Comparison of ENCODE assay signal across 1 cellular context in genomic region chr7:100478966-100479660, GRCh38.
A peak's percentile ranks its signal among the peaks of the same experiment; 100 is the strongest.
TF ChIP-seq lines count a peak whose summit lies in the region.

Gene TSC22D4 (minus strand): TSS chr7:100479214. CDS start chr7:100478038, 1,176 bp downstream.

TF ChIP-seq in HepG2, 621 proteins besides CTCF, POLR2A, EP300 and RAD21 (continued from another document and continues in another):
- TF ChIP-seq, protein P1, sequence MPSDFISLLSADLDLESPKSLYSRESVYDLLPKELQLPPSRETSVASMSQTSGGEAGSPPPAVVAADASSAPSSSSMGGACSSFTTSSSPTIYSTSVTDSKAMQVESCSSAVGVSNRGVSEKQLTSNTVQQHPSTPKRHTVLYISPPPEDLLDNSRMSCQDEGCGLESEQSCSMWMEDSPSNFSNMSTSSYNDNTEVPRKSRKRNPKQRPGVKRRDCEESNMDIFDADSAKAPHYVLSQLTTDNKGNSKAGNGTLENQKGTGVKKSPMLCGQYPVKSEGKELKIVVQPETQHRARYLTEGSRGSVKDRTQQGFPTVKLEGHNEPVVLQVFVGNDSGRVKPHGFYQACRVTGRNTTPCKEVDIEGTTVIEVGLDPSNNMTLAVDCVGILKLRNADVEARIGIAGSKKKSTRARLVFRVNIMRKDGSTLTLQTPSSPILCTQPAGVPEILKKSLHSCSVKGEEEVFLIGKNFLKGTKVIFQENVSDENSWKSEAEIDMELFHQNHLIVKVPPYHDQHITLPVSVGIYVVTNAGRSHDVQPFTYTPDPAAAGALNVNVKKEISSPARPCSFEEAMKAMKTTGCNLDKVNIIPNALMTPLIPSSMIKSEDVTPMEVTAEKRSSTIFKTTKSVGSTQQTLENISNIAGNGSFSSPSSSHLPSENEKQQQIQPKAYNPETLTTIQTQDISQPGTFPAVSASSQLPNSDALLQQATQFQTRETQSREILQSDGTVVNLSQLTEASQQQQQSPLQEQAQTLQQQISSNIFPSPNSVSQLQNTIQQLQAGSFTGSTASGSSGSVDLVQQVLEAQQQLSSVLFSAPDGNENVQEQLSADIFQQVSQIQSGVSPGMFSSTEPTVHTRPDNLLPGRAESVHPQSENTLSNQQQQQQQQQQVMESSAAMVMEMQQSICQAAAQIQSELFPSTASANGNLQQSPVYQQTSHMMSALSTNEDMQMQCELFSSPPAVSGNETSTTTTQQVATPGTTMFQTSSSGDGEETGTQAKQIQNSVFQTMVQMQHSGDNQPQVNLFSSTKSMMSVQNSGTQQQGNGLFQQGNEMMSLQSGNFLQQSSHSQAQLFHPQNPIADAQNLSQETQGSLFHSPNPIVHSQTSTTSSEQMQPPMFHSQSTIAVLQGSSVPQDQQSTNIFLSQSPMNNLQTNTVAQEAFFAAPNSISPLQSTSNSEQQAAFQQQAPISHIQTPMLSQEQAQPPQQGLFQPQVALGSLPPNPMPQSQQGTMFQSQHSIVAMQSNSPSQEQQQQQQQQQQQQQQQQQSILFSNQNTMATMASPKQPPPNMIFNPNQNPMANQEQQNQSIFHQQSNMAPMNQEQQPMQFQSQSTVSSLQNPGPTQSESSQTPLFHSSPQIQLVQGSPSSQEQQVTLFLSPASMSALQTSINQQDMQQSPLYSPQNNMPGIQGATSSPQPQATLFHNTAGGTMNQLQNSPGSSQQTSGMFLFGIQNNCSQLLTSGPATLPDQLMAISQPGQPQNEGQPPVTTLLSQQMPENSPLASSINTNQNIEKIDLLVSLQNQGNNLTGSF (CRISPR knock-in tag; IDR thresholded peaks at IDR 0.05) = no peak
- TF ChIP-seq, protein P2, sequence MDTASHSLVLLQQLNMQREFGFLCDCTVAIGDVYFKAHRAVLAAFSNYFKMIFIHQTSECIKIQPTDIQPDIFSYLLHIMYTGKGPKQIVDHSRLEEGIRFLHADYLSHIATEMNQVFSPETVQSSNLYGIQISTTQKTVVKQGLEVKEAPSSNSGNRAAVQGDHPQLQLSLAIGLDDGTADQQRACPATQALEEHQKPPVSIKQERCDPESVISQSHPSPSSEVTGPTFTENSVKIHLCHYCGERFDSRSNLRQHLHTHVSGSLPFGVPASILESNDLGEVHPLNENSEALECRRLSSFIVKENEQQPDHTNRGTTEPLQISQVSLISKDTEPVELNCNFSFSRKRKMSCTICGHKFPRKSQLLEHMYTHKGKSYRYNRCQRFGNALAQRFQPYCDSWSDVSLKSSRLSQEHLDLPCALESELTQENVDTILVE (CRISPR knock-in tag; IDR thresholded peaks at IDR 0.05) = 0 out of 2 replicates have a peak, but pooled peaks have one; percentile 19
- TF ChIP-seq SALL1 (CRISPR knock-in tag; IDR thresholded peaks at IDR 0.05) (peak; percentile 63; the same call in 1 of the 2 replicates), KDM6A (CRISPR knock-in tag; IDR thresholded peaks at IDR 0.05; ENCODE audit: low read depth) (no peak), ZNF562 (CRISPR knock-in tag; IDR thresholded peaks at IDR 0.05; ENCODE audit: borderline replicate concordance) (no peak), ZSCAN12 (CRISPR knock-in tag; IDR thresholded peaks at IDR 0.05) (no peak), NFKB2 (CRISPR knock-in tag; IDR thresholded peaks at IDR 0.05; ENCODE audit: borderline replicate concordance) (no peak), ELF4 (CRISPR knock-in tag; IDR thresholded peaks at IDR 0.05; ENCODE audit: borderline replicate concordance) (peak; percentile 85), NFATC3 (CRISPR knock-in tag; IDR thresholded peaks at IDR 0.05) (0 out of 2 replicates have a peak, but pooled peaks have one; percentile 33), MYC (CRISPR knock-in tag; IDR thresholded peaks at IDR 0.05; ENCODE audit: borderline replicate concordance) (peak; percentile 49; the same call in 1 of the 2 replicates), HNF4A (CRISPR knock-in tag; IDR thresholded peaks at IDR 0.05) (no peak), ZNF577 (CRISPR knock-in tag; IDR thresholded peaks at IDR 0.05; ENCODE audit: borderline replicate concordance, low read depth) (no peak), CREM (IDR thresholded peaks at IDR 0.05) (no peak), CREM (CRISPR knock-in tag; IDR thresholded peaks at IDR 0.05) (no peak), ZNF441 (CRISPR knock-in tag; IDR thresholded peaks at IDR 0.05; ENCODE audit: borderline replicate concordance) (peak; percentile 29; the same call in 1 of the 2 replicates), ZBTB3 (CRISPR knock-in tag; IDR thresholded peaks at IDR 0.05; ENCODE audit: borderline replicate concordance, low read depth) (no peak), ZNF567 (CRISPR knock-in tag; IDR thresholded peaks at IDR 0.05; ENCODE audit: borderline replicate concordance) (no peak), ZC3H13 (CRISPR knock-in tag; IDR thresholded peaks at IDR 0.05) (no peak), HOXA3 (CRISPR knock-in tag; IDR thresholded peaks at IDR 0.05) (peak; percentile 65; the same call in 1 of the 2 replicates), ZNF672 (CRISPR knock-in tag; IDR thresholded peaks at IDR 0.05) (no peak), PCBP2 (optimal IDR thresholded peaks at IDR 0.05; ENCODE audit: low read depth, low read length, poor library complexity, severe bottlenecking) (no peak), ASH2L (IDR thresholded peaks at IDR 0.05; ENCODE audit: insufficient read length, low read depth, low read length) (peak; percentile 30), SMC3 (IDR thresholded peaks at IDR 0.05; ENCODE audit: low read length) (no peak), IKZF1 (IDR thresholded peaks at IDR 0.05) (no peak), ZNF773 (CRISPR knock-in tag; IDR thresholded peaks at IDR 0.05; ENCODE audit: borderline replicate concordance) (0 out of 2 replicates have a peak, but pooled peaks have one; percentile 61), SUZ12 (IDR thresholded peaks at IDR 0.05; ENCODE audit: low read depth, low read length) (no peak), FOSL1 (CRISPR knock-in tag; IDR thresholded peaks at IDR 0.05; ENCODE audit: borderline replicate concordance) (no peak), CBX5 (CRISPR knock-in tag; IDR thresholded peaks at IDR 0.05; ENCODE audit: borderline replicate concordance) (no peak), NFYB (CRISPR knock-in tag; IDR thresholded peaks at IDR 0.05) (no peak), ZNF235 (CRISPR knock-in tag; IDR thresholded peaks at IDR 0.05; ENCODE audit: borderline replicate concordance) (peak; percentile 73; the same call in 1 of the 2 replicates), ZBTB7B (CRISPR knock-in tag; IDR thresholded peaks at IDR 0.05) (no peak), ZNF446 (CRISPR knock-in tag; IDR thresholded peaks at IDR 0.05) (no peak), DR1 (CRISPR knock-in tag; IDR thresholded peaks at IDR 0.05) (peak; percentile 64; the same call in 1 of the 2 replicates), ZNF550 (CRISPR knock-in tag; IDR thresholded peaks at IDR 0.05; ENCODE audit: borderline replicate concordance) (no peak), PRMT3 (CRISPR knock-in tag; IDR thresholded peaks at IDR 0.05; ENCODE audit: borderline replicate concordance, low read depth) (no peak), HIVEP1 (CRISPR knock-in tag; IDR thresholded peaks at IDR 0.05) (peak; percentile 95), ETS1 (CRISPR knock-in tag; IDR thresholded peaks at IDR 0.05) (no peak)
- TF ChIP-seq, protein P3, sequence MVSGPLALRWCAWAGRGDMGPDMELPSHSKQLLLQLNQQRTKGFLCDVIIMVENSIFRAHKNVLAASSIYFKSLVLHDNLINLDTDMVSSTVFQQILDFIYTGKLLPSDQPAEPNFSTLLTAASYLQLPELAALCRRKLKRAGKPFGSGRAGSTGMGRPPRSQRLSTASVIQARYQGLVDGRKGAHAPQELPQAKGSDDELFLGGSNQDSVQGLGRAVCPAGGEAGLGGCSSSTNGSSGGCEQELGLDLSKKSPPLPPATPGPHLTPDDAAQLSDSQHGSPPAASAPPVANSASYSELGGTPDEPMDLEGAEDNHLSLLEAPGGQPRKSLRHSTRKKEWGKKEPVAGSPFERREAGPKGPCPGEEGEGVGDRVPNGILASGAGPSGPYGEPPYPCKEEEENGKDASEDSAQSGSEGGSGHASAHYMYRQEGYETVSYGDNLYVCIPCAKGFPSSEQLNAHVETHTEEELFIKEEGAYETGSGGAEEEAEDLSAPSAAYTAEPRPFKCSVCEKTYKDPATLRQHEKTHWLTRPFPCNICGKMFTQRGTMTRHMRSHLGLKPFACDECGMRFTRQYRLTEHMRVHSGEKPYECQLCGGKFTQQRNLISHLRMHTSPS (CRISPR knock-in tag; IDR thresholded peaks at IDR 0.05; ENCODE audit: low read depth) = no peak
- TF ChIP-seq, protein P4, sequence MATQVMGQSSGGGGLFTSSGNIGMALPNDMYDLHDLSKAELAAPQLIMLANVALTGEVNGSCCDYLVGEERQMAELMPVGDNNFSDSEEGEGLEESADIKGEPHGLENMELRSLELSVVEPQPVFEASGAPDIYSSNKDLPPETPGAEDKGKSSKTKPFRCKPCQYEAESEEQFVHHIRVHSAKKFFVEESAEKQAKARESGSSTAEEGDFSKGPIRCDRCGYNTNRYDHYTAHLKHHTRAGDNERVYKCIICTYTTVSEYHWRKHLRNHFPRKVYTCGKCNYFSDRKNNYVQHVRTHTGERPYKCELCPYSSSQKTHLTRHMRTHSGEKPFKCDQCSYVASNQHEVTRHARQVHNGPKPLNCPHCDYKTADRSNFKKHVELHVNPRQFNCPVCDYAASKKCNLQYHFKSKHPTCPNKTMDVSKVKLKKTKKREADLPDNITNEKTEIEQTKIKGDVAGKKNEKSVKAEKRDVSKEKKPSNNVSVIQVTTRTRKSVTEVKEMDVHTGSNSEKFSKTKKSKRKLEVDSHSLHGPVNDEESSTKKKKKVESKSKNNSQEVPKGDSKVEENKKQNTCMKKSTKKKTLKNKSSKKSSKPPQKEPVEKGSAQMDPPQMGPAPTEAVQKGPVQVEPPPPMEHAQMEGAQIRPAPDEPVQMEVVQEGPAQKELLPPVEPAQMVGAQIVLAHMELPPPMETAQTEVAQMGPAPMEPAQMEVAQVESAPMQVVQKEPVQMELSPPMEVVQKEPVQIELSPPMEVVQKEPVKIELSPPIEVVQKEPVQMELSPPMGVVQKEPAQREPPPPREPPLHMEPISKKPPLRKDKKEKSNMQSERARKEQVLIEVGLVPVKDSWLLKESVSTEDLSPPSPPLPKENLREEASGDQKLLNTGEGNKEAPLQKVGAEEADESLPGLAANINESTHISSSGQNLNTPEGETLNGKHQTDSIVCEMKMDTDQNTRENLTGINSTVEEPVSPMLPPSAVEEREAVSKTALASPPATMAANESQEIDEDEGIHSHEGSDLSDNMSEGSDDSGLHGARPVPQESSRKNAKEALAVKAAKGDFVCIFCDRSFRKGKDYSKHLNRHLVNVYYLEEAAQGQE (IDR thresholded peaks at IDR 0.05; ENCODE audit: borderline replicate concordance in 1 of 2, low read depth in 1 of 2, low read length in 2 of 2) = no peak
- TF ChIP-seq, protein P5, sequence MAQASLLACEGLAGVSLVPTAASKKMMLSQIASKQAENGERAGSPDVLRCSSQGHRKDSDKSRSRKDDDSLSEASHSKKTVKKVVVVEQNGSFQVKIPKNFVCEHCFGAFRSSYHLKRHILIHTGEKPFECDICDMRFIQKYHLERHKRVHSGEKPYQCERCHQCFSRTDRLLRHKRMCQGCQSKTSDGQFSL (CRISPR knock-in tag; IDR thresholded peaks at IDR 0.05) = no peak
- TF ChIP-seq, protein P6, sequence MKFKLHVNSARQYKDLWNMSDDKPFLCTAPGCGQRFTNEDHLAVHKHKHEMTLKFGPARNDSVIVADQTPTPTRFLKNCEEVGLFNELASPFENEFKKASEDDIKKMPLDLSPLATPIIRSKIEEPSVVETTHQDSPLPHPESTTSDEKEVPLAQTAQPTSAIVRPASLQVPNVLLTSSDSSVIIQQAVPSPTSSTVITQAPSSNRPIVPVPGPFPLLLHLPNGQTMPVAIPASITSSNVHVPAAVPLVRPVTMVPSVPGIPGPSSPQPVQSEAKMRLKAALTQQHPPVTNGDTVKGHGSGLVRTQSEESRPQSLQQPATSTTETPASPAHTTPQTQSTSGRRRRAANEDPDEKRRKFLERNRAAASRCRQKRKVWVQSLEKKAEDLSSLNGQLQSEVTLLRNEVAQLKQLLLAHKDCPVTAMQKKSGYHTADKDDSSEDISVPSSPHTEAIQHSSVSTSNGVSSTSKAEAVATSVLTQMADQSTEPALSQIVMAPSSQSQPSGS (CRISPR knock-in tag; IDR thresholded peaks at IDR 0.05) = no peak
- TF ChIP-seq, protein P7, sequence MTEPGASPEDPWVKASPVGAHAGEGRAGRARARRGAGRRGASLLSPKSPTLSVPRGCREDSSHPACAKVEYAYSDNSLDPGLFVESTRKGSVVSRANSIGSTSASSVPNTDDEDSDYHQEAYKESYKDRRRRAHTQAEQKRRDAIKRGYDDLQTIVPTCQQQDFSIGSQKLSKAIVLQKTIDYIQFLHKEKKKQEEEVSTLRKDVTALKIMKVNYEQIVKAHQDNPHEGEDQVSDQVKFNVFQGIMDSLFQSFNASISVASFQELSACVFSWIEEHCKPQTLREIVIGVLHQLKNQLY (CRISPR knock-in tag; IDR thresholded peaks at IDR 0.05) = no peak
- TF ChIP-seq, protein P8, sequence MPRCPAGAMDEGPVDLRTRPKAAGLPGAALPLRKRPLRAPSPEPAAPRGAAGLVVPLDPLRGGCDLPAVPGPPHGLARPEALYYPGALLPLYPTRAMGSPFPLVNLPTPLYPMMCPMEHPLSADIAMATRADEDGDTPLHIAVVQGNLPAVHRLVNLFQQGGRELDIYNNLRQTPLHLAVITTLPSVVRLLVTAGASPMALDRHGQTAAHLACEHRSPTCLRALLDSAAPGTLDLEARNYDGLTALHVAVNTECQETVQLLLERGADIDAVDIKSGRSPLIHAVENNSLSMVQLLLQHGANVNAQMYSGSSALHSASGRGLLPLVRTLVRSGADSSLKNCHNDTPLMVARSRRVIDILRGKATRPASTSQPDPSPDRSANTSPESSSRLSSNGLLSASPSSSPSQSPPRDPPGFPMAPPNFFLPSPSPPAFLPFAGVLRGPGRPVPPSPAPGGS (CRISPR knock-in tag; IDR thresholded peaks at IDR 0.05) = peak; percentile 57; the same call in 1 of the 2 replicates
